ENCODE assay signal across 30 cellular contexts in genomic region chr7:37659971-37660370, GRCh38. TPM values are rescaled to one million over a fixed set of nuclear protein-coding genes. Genes with fewer than 3 reads are reported as not detected.
"Had no signal": no experiment of that assay in that cellular context is flagged by ENCODE, and none has a peak within 500 bp of the region (broad histone marks: within the 10 kb centered on the region; RNA-seq: fewer than 3 reads in every experiment).

No MANE protein-coding gene starts in this region.

- H3K27me3 ChIP-seq: neural progenitor cell, neutrophil, right lobe of liver, tibial nerve, uterus had no signal

- H3K9me3 ChIP-seq: left ventricle myocardium inferior, mucosa of descending colon, neutrophil, psoas muscle, right lobe of liver, tibial nerve, uterus had no signal

- DNase-seq: hypothalamus; islet precursor cell; left ventricle myocardium inferior; midbrain; mucosa of descending colon; naive thymus-derived CD4-positive, alpha-beta T cell; nephron progenitor cell; occipital lobe; psoas muscle; right lobe of liver; stimulated activated CD4-positive, alpha-beta T cell treated with anti-CD3 and anti-CD28 coated beads, Interleukin-1b, Interleukin-23, amount 100 ng/mL, for 48 hours; stimulated activated CD4-positive, alpha-beta T cell treated with anti-CD3 and anti-CD28 coated beads, Interleukin-2, amount 100 ng/mL, for 48 hours; stimulated activated CD4-positive, alpha-beta T cell treated with anti-CD3 and anti-CD28 coated beads, Interleukin-4, amount 100 ng/mL, for 4 hours; stimulated activated CD8-positive, alpha-beta memory T cell treated with anti-CD3 and anti-CD28 coated beads, Interleukin-4, amount 100 ng/mL, for 48 hours; stimulated activated naive CD4-positive, alpha-beta T cell treated with Interleukin-2 at 50 U/mL for 16 hours; stimulated activated naive CD8-positive, alpha-beta T cell treated with anti-CD3 and anti-CD28 coated beads, Interleukin-15, amount 100 ng/mL, for 72 hours; substantia nigra; uterus had no signal

- H3K4me1 ChIP-seq: left ventricle myocardium inferior, neural progenitor cell, parathyroid adenoma, psoas muscle, right lobe of liver, tibial nerve, uterus had no signal

- H2AFZ ChIP-seq: neural progenitor cell, parathyroid adenoma had no signal

- H3K36me3 ChIP-seq: left ventricle myocardium inferior, neural progenitor cell, neutrophil, right lobe of liver, tibial nerve, uterus had no signal

- H3K4me2 ChIP-seq: neural progenitor cell, smooth muscle cell had no signal

- H3K36me3 Mint-ChIP-seq: memory B cell; naive thymus-derived CD4-positive, alpha-beta T cell; neural progenitor cell; stimulated activated memory B cell treated with anti-CD40 and anti-IgM and Interleukin-4, amounts not matched to agents 10 μg/mL and 1 μg/mL and 100 μg/mL, for 72 hours; type B pancreatic cell had no signal

- H3K79me2 ChIP-seq: parathyroid adenoma had no signal

- H3K9ac ChIP-seq: neural progenitor cell, parathyroid adenoma had no signal

- H3K4me1 Mint-ChIP-seq: nephron progenitor cell; neural progenitor cell; stimulated activated naive CD8-positive, alpha-beta T cell treated with anti-CD3 and anti-CD28 coated beads, Interleukin-15, amount 100 ng/mL, for 72 hours had no signal

- H3K9me3 Mint-ChIP-seq: memory B cell; nephron progenitor cell; neural progenitor cell; stimulated activated memory B cell treated with anti-CD40 and anti-IgM and Interleukin-4, amounts not matched to agents 10 μg/mL and 1 μg/mL and 100 μg/mL, for 72 hours; stimulated activated naive CD8-positive, alpha-beta T cell treated with anti-CD3 and anti-CD28 coated beads, Interleukin-15, amount 100 ng/mL, for 72 hours; type B pancreatic cell had no signal

- H3K27ac Mint-ChIP-seq: memory B cell; naive thymus-derived CD4-positive, alpha-beta T cell; nephron progenitor cell; stimulated activated memory B cell treated with anti-CD40 and anti-IgM and Interleukin-4, amounts not matched to agents 10 μg/mL and 1 μg/mL and 100 μg/mL, for 72 hours; stimulated activated naive CD8-positive, alpha-beta T cell treated with anti-CD3 and anti-CD28 coated beads, Interleukin-15, amount 100 ng/mL, for 72 hours; type B pancreatic cell had no signal

- H3K27ac ChIP-seq: left ventricle myocardium inferior, neural progenitor cell, neutrophil, parathyroid adenoma, psoas muscle, right lobe of liver, tibial nerve, uterus had no signal

- ATAC-seq: mucosa of descending colon; naive thymus-derived CD4-positive, alpha-beta T cell; psoas muscle; right lobe of liver; stimulated activated memory B cell treated with anti-CD40 and anti-IgM and Interleukin-4, amounts not matched to agents 10 μg/mL and 1 μg/mL and 100 μg/mL, for 72 hours; stimulated activated naive CD8-positive, alpha-beta T cell treated with anti-CD3 and anti-CD28 coated beads, Interleukin-15, amount 100 ng/mL, for 72 hours had no signal

- H3K4me3 Mint-ChIP-seq: memory B cell; naive thymus-derived CD4-positive, alpha-beta T cell; nephron progenitor cell; neural progenitor cell; stimulated activated memory B cell treated with anti-CD40 and anti-IgM and Interleukin-4, amounts not matched to agents 10 μg/mL and 1 μg/mL and 100 μg/mL, for 72 hours; stimulated activated naive CD8-positive, alpha-beta T cell treated with anti-CD3 and anti-CD28 coated beads, Interleukin-15, amount 100 ng/mL, for 72 hours; type B pancreatic cell had no signal

- H3K4me3 ChIP-seq: left ventricle myocardium inferior, lung, mucosa of descending colon, neural progenitor cell, psoas muscle, right lobe of liver, smooth muscle cell, tibial nerve, uterus had no signal

RNA-seq across cellular contexts. Expression of gene GPR141, which starts 23.6 kb away (rescaled TPM):
- total RNA-seq: kidney epithelial cell, myocyte, occipital lobe, osteocyte, psoas muscle had no signal
